In the genomic region with DNA sequence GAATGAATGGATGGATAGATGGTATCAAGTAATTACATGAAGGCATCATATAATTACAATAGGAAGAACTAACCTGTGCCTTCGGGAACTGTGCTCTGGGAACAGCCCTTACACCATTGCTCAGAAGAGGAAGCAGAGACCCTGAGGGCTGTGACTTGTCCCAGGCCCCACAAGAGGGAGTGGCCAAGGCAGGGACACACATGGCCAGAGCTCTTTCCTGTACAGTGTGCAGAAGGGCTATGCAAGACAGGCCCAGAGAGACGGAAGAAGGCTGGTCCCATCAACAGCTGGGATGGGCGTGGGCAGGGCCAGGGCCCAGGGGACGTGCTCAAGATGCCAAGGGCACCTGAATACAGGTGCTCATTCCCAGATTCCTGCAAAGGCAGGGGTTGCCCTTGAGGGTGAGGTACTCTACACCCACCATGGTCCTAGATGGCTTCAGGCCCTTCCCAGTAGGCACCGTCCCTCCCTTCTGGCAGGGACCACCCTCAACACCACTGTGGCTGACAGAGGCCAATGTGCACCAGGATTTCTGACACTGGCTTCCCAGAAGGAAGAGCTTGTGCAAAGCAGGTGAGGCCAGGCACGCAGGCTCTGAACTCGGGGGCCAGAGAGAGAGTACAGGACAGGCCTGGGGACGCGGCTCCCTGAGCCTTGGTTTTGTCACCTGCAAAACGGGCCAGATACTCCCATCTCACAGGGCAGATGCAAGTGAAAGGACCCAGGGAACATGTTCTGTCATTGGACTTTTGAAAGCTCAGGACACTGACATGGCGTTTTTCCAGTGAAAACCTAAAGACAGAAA, we compare ENCODE assay signal across 1 cellular context.
TF ChIP-seq lines count a peak whose summit lies in the region.

No MANE protein-coding gene starts in this region.

TF ChIP-seq in GM12878, 131 proteins besides CTCF, POLR2A, EP300 and RAD21:
- TF ChIP-seq ZNF274 (IDR thresholded peaks at IDR 0.05; ENCODE audit: insufficient read depth, insufficient read length) (no peak), MYC (IDR thresholded peaks at IDR 0.05; ENCODE audit: insufficient read depth, insufficient read length, insufficient replicate concordance, low read length, severe bottlenecking) (no peak), CHD4 (IDR thresholded peaks at IDR 0.05) (no peak)
